12 cellular contexts compared by ENCODE assay signal in the genomic region with DNA sequence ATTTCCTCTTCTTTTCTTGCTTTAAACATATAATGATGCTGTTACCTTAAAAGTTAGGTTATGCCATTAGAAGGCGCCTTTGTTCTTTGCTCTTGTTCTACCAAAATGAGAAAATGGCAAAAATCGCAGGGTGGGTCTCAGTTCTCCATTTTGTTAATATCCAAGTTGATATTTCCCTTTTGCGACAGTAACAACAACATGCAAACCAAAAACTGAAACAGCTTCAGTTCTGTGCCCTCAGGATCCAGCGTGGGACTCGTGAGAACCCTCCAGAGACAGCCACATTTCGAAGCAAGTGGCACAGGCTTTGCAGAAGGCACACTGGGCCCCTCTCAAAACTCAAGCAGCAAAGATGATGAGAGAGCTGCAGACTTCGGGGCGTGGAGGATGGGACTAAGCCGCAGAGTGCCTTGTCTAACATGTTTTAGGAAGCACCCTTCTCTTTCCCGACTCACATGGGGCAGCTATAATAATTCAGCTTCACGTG. TPM values are rescaled to one million over a fixed set of nuclear protein-coding genes. Genes with fewer than 3 reads are reported as not detected.
DNase-seq lines count a peak whose midpoint lies in the region; ATAC-seq and TF ChIP-seq lines count a peak whose summit lies in the region.
"Had no signal": no experiment of that assay in that cellular context is flagged by ENCODE, and none has a peak within 500 bp of the region (broad histone marks: within the 10 kb centered on the region; RNA-seq: fewer than 3 reads in every experiment).

No MANE protein-coding gene starts in this region.

- H3K4me3 ChIP-seq in lung, result no peak overlapping the region
- H3K4me3 ChIP-seq in upper lobe of right lung, result no peak overlapping the region

- peak overlapping the region; percentile 49 to 69 for H3K27ac ChIP-seq in lung (ENCODE audit: low read depth in 1 of 2, low read length in 1 of 2)
- H3K27ac ChIP-seq in upper lobe of right lung, result peak overlapping the region; percentile 73
- H3K27ac ChIP-seq: foreskin keratinocyte had no signal

- no peaks in the 10 kb centered on the region for H3K36me3 Mint-ChIP-seq in activated CD4-positive, alpha-beta memory T cell treated with anti-CD3 and anti-CD28 coated beads for 36 hours
- H3K36me3 Mint-ChIP-seq: natural killer cell had no signal

- CTCF ChIA-PET in activated CD4-positive, alpha-beta memory T cell treated with anti-CD3 and anti-CD28 coated beads for 36 hours (lab: Charles Lee), result interaction anchor here (1.0 to 5.6 kb wide), 10 partner anchors 12 to 104 kb away, joined by 4 to 131 read pairs (median 7); partner anchors contain the start of gene LCP2

- H3K9me3 Mint-ChIP-seq in activated CD4-positive, alpha-beta memory T cell treated with anti-CD3 and anti-CD28 coated beads for 36 hours, result no peaks in the 10 kb centered on the region
- H3K9me3 Mint-ChIP-seq: natural killer cell had no signal

- no peaks in the 10 kb centered on the region for H3K9me3 ChIP-seq in lung (ENCODE audit: control insufficient read depth in 2 of 2, insufficient read depth in 1 of 2, low read length in 1 of 2)
- H3K9me3 ChIP-seq in upper lobe of right lung, result no peaks in the 10 kb centered on the region
- H3K9me3 ChIP-seq: Caco-2 had no signal

- WGBS in lung, 2 donors, result 38 to 53% methylated on average over 11 of the region's 11 CpGs

- POLR2A ChIA-PET in activated CD4-positive, alpha-beta memory T cell treated with anti-CD3 and anti-CD28 coated beads for 36 hours (lab: Charles Lee), result interaction anchor here (0.8 to 6.1 kb wide), 10 partner anchors 11 to 1056 kb away, joined by 3 to 144 read pairs (median 17); partner anchors contain the start of gene LCP2

- no peaks in the 10 kb centered on the region for H3K27me3 Mint-ChIP-seq in activated CD4-positive, alpha-beta memory T cell treated with anti-CD3 and anti-CD28 coated beads for 36 hours
- H3K27me3 Mint-ChIP-seq: T-helper 17 cell had no signal

- H3K4me3 Mint-ChIP-seq in activated CD4-positive, alpha-beta memory T cell treated with anti-CD3 and anti-CD28 coated beads for 36 hours, result no peak overlapping the region
- H3K4me3 Mint-ChIP-seq: natural killer cell, T-helper 17 cell had no signal

- peak; percentile 41 for DNase-seq in stimulated activated CD4-positive, alpha-beta T cell treated with anti-CD3 and anti-CD28 coated beads, Interleukin-15, amount 100 ng/mL, for 24 hours
- no peak for DNase-seq in stimulated activated CD4-positive, alpha-beta T cell treated with anti-CD3 and anti-CD28 coated beads, Interleukin-4, amount 100 ng/mL, for 24 hours
- DNase-seq in activated CD4-positive, alpha-beta memory T cell treated with anti-CD3 and anti-CD28 coated beads for 36 hours, result peak; percentile 50
- no peak for DNase-seq in lung (ENCODE audit: low spot score)
- DNase-seq in upper lobe of right lung, result no peak

- intact Hi-C loops in activated CD4-positive, alpha-beta memory T cell treated with anti-CD3 and anti-CD28 coated beads for 36 hours (cut with micrococcal nuclease), result loop anchor here (1.0 to 10.0 kb wide), 7 partner anchors 17 to 676 kb away; partner anchors contain the start of gene LCP2
- intact Hi-C loops in upper lobe of right lung (cut with DNase I), result no loop called here

- H3K27ac Mint-ChIP-seq in activated CD4-positive, alpha-beta memory T cell treated with anti-CD3 and anti-CD28 coated beads for 36 hours, result no peak overlapping the region
- H3K27ac Mint-ChIP-seq: natural killer cell, T-helper 17 cell had no signal

- no peaks in the 10 kb centered on the region for H3K36me3 ChIP-seq in lung (ENCODE audit: control insufficient read depth in 2 of 2, insufficient read depth in 2 of 2, low read length in 2 of 2)
- no peaks in the 10 kb centered on the region for H3K36me3 ChIP-seq in upper lobe of right lung

- no peaks in the 10 kb centered on the region for H3K27me3 ChIP-seq in lung (ENCODE audit: control insufficient read depth, insufficient read depth)
- no peaks in the 10 kb centered on the region for H3K27me3 ChIP-seq in upper lobe of right lung

- ATAC-seq in lung (ENCODE audit: insufficient read depth, low FRiP score) (no peak), upper lobe of right lung (peak; percentile 4), HG02840 (IDR thresholded peaks at IDR 0.05; ENCODE audit: low FRiP score, unreplicated experiment) (no peak), HG02798 (IDR thresholded peaks at IDR 0.05; ENCODE audit: poor library complexity, unreplicated experiment) (no peak), HG02970 (IDR thresholded peaks at IDR 0.05; ENCODE audit: low FRiP score, unreplicated experiment) (no peak)

- peaks cover 38% of the 10 kb centered on the region for H3K4me1 Mint-ChIP-seq in activated CD4-positive, alpha-beta memory T cell treated with anti-CD3 and anti-CD28 coated beads for 36 hours (ENCODE audit: low read depth)

- peaks cover 0 to 8% of the 10 kb centered on the region in 2 donors for H3K4me1 ChIP-seq in lung (ENCODE audit: control insufficient read depth in 2 of 2, insufficient read depth in 2 of 2, low read length in 2 of 2)
- peaks cover 53% of the 10 kb centered on the region for H3K4me1 ChIP-seq in upper lobe of right lung
- H3K4me1 ChIP-seq: Caco-2, foreskin keratinocyte had no signal

- TF ChIP-seq CTCF in lung (IDR thresholded peaks at IDR 0.05; ENCODE audit: control extremely low read depth, extremely low read depth) (no peak), upper lobe of right lung (IDR thresholded peaks at IDR 0.05) (no peak)

RNA-seq across cellular contexts. Expression of gene LCP2, which starts 33.0 kb away (rescaled TPM):
- total RNA-seq in activated CD4-positive, alpha-beta memory T cell treated with anti-CD3 and anti-CD28 coated beads for 36 hours, result 100 to 1,000 TPM; 212 to 213 TPM
- 10 to 100 TPM; 39.1 to 73.0 TPM for total RNA-seq in lung
- polyA plus RNA-seq in lung, result 100 to 1,000 TPM in 1 of 2 donors, 10 to 100 TPM in 1; 15.6 to 127 TPM
- total RNA-seq in upper lobe of right lung, result 83.1 TPM
- total RNA-seq: Caco-2, foreskin keratinocyte had no signal
- polyA plus RNA-seq: foreskin keratinocyte had no signal

RNA-seq across cellular contexts. Expression of gene KCNMB1, which starts 58.6 kb away (rescaled TPM):
- not detected for total RNA-seq in activated CD4-positive, alpha-beta memory T cell treated with anti-CD3 and anti-CD28 coated beads for 36 hours
- 1 to 10 TPM; 1.4 to 5.2 TPM for total RNA-seq in lung
- polyA plus RNA-seq in lung, result 1 to 10 TPM; 2.1 to 2.5 TPM
- 1.5 TPM for total RNA-seq in upper lobe of right lung
- total RNA-seq: Caco-2, foreskin keratinocyte had no signal
- polyA plus RNA-seq: foreskin keratinocyte had no signal

Comparison
In these comparisons a context has a peak if more than half of its experiments do, and no peak if none do; other contexts are left out.
1. DNase-seq: peak in stimulated activated CD4-positive, alpha-beta T cell treated with anti-CD3 and anti-CD28 coated beads, Interleukin-15, amount 100 ng/mL, for 24 hours (single experiment) and activated CD4-positive, alpha-beta memory T cell treated with anti-CD3 and anti-CD28 coated beads for 36 hours (single experiment); none in stimulated activated CD4-positive, alpha-beta T cell treated with anti-CD3 and anti-CD28 coated beads, Interleukin-4, amount 100 ng/mL, for 24 hours (single experiment), lung (single experiment) and upper lobe of right lung (single experiment).